Comparison of ENCODE assay signal across 1 cellular context in genomic region chr1:174678657-174679056, GRCh38.
TF ChIP-seq lines count a peak whose summit lies in the region.

No MANE protein-coding gene starts in this region.

TF ChIP-seq in K562, 482 proteins besides CTCF, POLR2A, EP300 and RAD21:
- TF ChIP-seq ZBTB8A (IDR thresholded peaks at IDR 0.05; ENCODE audit: partially characterized antibody) (no peak), HDGF (IDR thresholded peaks at IDR 0.05) (no peak), ZNF384 (IDR thresholded peaks at IDR 0.05; ENCODE audit: low read depth, low read length) (no peak), ELF2 (CRISPR knock-in tag; IDR thresholded peaks at IDR 0.05) (no peak), ZNF436 (CRISPR knock-in tag; IDR thresholded peaks at IDR 0.05) (no peak), ZNF449 (CRISPR knock-in tag; IDR thresholded peaks at IDR 0.05) (no peak), ASH1L (IDR thresholded peaks at IDR 0.05; ENCODE audit: borderline replicate concordance, low read depth, partially characterized antibody) (no peak), NCOA4 (IDR thresholded peaks at IDR 0.05; ENCODE audit: partially characterized antibody) (no peak), SIN3A (IDR thresholded peaks at IDR 0.05; ENCODE audit: borderline replicate concordance in 2 of 2, control insufficient read depth in 1 of 2, low read depth in 2 of 2, low read length in 2 of 2) (no peak), ZNF444 (CRISPR knock-in tag; IDR thresholded peaks at IDR 0.05) (no peak)
